In the genomic region with DNA sequence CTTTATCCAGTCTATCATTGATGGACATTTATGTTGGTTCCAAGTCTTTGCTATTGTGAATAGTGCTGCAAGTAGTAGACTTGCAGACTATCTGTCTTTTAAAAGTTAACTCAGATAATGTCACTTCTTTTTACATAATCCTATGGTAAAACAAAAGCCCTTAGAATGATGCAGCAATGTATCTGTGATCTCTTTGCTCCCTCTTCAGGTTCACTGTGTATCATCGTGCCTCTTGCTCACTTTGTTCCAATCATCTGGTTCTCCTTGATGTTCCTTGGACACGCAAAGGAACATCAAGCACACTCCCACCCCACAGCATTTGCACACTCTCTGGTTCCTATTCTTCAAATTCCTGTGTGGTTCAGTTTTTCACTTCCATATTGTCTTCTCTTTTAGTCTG, we compare ENCODE assay signal across 24 cellular contexts.
"Had no signal": no experiment of that assay in that cellular context is flagged by ENCODE, and none has a peak within 500 bp of the region (broad histone marks: within the 10 kb centered on the region; RNA-seq: fewer than 3 reads in every experiment).

No MANE protein-coding gene starts in this region.

- H3K9me3 ChIP-seq: lower lobe of right lung, sigmoid colon, thoracic aorta, vagina had no signal

- FAIRE-seq: kidney had no signal

- H3K27ac ChIP-seq: cardiac muscle cell, foreskin keratinocyte, lower lobe of right lung, neural progenitor cell, sigmoid colon, thoracic aorta, vagina had no signal

- H3K36me3 ChIP-seq: cardiac muscle cell, lower lobe of right lung, neural progenitor cell, sigmoid colon, thoracic aorta, vagina had no signal

- H2AFZ ChIP-seq: neural progenitor cell had no signal

- H3K9ac ChIP-seq: neural progenitor cell had no signal

- ATAC-seq: activated CD4-positive, alpha-beta T cell treated with anti-CD3 and anti-CD28 coated beads for 36 hours; foreskin keratinocyte; left lobe of liver; lower lobe of right lung; naive thymus-derived CD4-positive, alpha-beta T cell had no signal

- H3K4me2 ChIP-seq: neural progenitor cell, smooth muscle cell had no signal

- DNase-seq: activated B cell treated with CpG ODN at 0.5 μM for 24 hours; activated CD4-positive, alpha-beta T cell treated with anti-CD3 and anti-CD28 coated beads for 36 hours; activated CD4-positive, alpha-beta T cell treated with anti-CD3 and anti-CD28 coated beads, Interleukin-2, amount 50 U/mL, for 4 hours; activated CD8-positive, alpha-beta memory T cell treated with anti-CD3 and anti-CD28 coated beads for 24 hours; activated CD8-positive, alpha-beta memory T cell treated with anti-CD3 and anti-CD28 coated beads, Interleukin-2, amount 50 U/mL, for 4 hours; activated naive CD4-positive, alpha-beta T cell treated with Interleukin-2 at 50 U/mL for 16 hours; activated naive CD8-positive, alpha-beta T cell treated with anti-CD3 and anti-CD28 coated beads for 36 hours; activated T-cell treated with anti-CD3 and anti-CD28 coated beads, Interleukin-2, amount 50 U/mL, for 48 hours; amniotic stem cell; effector CD4-positive, alpha-beta T cell; foreskin keratinocyte; kidney; lower lobe of right lung; naive thymus-derived CD4-positive, alpha-beta T cell; sigmoid colon; stimulated activated CD4-positive, alpha-beta T cell treated with anti-CD3 and anti-CD28 coated beads, Interleukin-2, amount 100 ng/mL, for 48 hours; stimulated activated naive CD4-positive, alpha-beta T cell treated with Interleukin-2 at 50 U/mL for 16 hours; T1000 had no signal

- H3K4me1 ChIP-seq: foreskin keratinocyte, lower lobe of right lung, neural progenitor cell, sigmoid colon, vagina had no signal

- H3K27me3 ChIP-seq: cardiac muscle cell, foreskin keratinocyte, neural progenitor cell, sigmoid colon, vagina had no signal

- H3K4me3 ChIP-seq: cardiac muscle cell, lower lobe of right lung, neural progenitor cell, sigmoid colon, smooth muscle cell, thoracic aorta, vagina had no signal
